ENCODE assay signal across 19 cellular contexts in genomic region chr2:33144243-33144642, GRCh38.
DNase-seq lines count a peak whose midpoint lies in the region; ATAC-seq and TF ChIP-seq lines count a peak whose summit lies in the region.
"Had no signal": no experiment of that assay in that cellular context is flagged by ENCODE, and none has a peak within 500 bp of the region (broad histone marks: within the 10 kb centered on the region; RNA-seq: fewer than 3 reads in every experiment).

No MANE protein-coding gene starts in this region.

- H3K27ac Mint-ChIP-seq in osteocyte (ENCODE audit: unreplicated experiment) (peak overlapping the region; percentile 9), H9 (no peak overlapping the region)
- H3K27ac Mint-ChIP-seq: B cell; CD4-positive, alpha-beta T cell had no signal

- H3K27ac ChIP-seq in ACC112 (ENCODE audit: low read depth, low read length): peak overlapping the region; percentile 89; the same call in 1 of the 2 replicates
- H3K27ac ChIP-seq in H9 (ENCODE audit: insufficient read length, low read depth, low read length): no peak overlapping the region

- no peaks in the 10 kb centered on the region for H4K20me1 ChIP-seq in H9 (ENCODE audit: control insufficient read depth, insufficient read depth, insufficient read length)

- H2BK120ac ChIP-seq in H9 (ENCODE audit: low read depth, low read length, poor library complexity, severe bottlenecking): no peak overlapping the region

- WGBS in H9 (ENCODE audit: extremely low coverage, insufficient read length, low lambda C conversion rate): no CpG with 5 or more reads among the region's 3 CpGs

- peaks cover 17% of the 10 kb centered on the region for H3K36me3 Mint-ChIP-seq in osteocyte (ENCODE audit: unreplicated experiment)
- H3K36me3 Mint-ChIP-seq in H9 (ENCODE audit: insufficient read depth in 1 of 3, low read depth in 3 of 3): no peaks in the 10 kb centered on the region

- H3K27me3 ChIP-seq in ACC112 (ENCODE audit: insufficient read depth, low read length): no peaks in the 10 kb centered on the region
- H3K27me3 ChIP-seq in MG63: no peaks in the 10 kb centered on the region
- no peaks in the 10 kb centered on the region for H3K27me3 ChIP-seq in H9 (ENCODE audit: insufficient read depth, low read length)

- peaks cover 19% of the 10 kb centered on the region for H3K36me3 ChIP-seq in ACC112 (ENCODE audit: insufficient read depth, low read length)
- peaks cover 18% of the 10 kb centered on the region for H3K36me3 ChIP-seq in MG63

- H3K79me1 ChIP-seq in H9 (ENCODE audit: insufficient read depth, low read depth, low read length, poor library complexity, severe bottlenecking): no peaks in the 10 kb centered on the region

- H3K9me3 ChIP-seq in MG63 (no peaks in the 10 kb centered on the region), H9 (ENCODE audit: control insufficient read depth, low read depth, low read length) (no peaks in the 10 kb centered on the region)

- H3K56ac ChIP-seq in H9 (ENCODE audit: insufficient read length, low read depth, low read length): no peak overlapping the region

- no peak overlapping the region for H4K5ac ChIP-seq in H9 (ENCODE audit: insufficient read length, low read depth, low read length)

- no peak overlapping the region for H3K4me3 ChIP-seq in ACC112 (ENCODE audit: low read depth, low read length)
- H3K4me3 ChIP-seq in MG63: no peak overlapping the region
- H3K4me3 ChIP-seq: GM23248 had no signal

- no peak overlapping the region for H3T11ph ChIP-seq in H9 (ENCODE audit: low read length)

- H3K79me2 ChIP-seq in ACC112 (ENCODE audit: control insufficient read depth, insufficient read depth, low read length, unreplicated experiment) (peaks cover 61% of the 10 kb centered on the region), H9 (ENCODE audit: insufficient read depth, low read length) (no peaks in the 10 kb centered on the region)

- H2BK5ac ChIP-seq in H9 (ENCODE audit: insufficient read length, low read length): no peak overlapping the region

- H3K4me1 ChIP-seq in ACC112 (ENCODE audit: control insufficient read depth, insufficient read depth, low read length, unreplicated experiment) (peaks cover 23% of the 10 kb centered on the region), H9 (ENCODE audit: insufficient read depth, low read length) (no peaks in the 10 kb centered on the region)

- H3K9ac ChIP-seq in H9 (ENCODE audit: extremely low read depth, insufficient read length, low read length): no peak overlapping the region
- H3K9ac ChIP-seq: GM23248 had no signal

- H2BK15ac ChIP-seq in H9 (ENCODE audit: low read depth, low read length): no peak overlapping the region

- H3K4me1 Mint-ChIP-seq in osteocyte (ENCODE audit: unreplicated experiment) (peaks cover 40% of the 10 kb centered on the region), H9 (peaks cover 0 to 6% of the 10 kb centered on the region in 2 experiments; a peak in 2 of 4 replicates)
- H3K4me1 Mint-ChIP-seq: B cell had no signal

- H3K9me3 Mint-ChIP-seq in osteocyte (ENCODE audit: unreplicated experiment): no peaks in the 10 kb centered on the region
- H3K9me3 Mint-ChIP-seq in H9: no peaks in the 10 kb centered on the region
- H3K9me3 Mint-ChIP-seq: CD4-positive, alpha-beta T cell had no signal

- H2BK20ac ChIP-seq in H9 (ENCODE audit: low read depth, low read length, poor library complexity, severe bottlenecking): no peak overlapping the region

- H2AK5ac ChIP-seq in H9 (ENCODE audit: insufficient read length, low read length): no peak overlapping the region

- H3K4me2 ChIP-seq in H9 (ENCODE audit: insufficient read depth, insufficient read length, low read length): no peak overlapping the region

- no peak overlapping the region for H3K23ac ChIP-seq in H9 (ENCODE audit: insufficient read length, low read depth, low read length)

- H3K27me3 Mint-ChIP-seq in osteocyte (ENCODE audit: unreplicated experiment) (no peaks in the 10 kb centered on the region), H9 (ENCODE audit: low read depth) (no peaks in the 10 kb centered on the region)

- H3K23me2 ChIP-seq in H9 (ENCODE audit: insufficient read length, low read depth, low read length, poor library complexity, severe bottlenecking): no peaks in the 10 kb centered on the region

- TF ChIP-seq CTCF in osteocyte (IDR thresholded peaks at IDR 0.05) (no peak), H9 (conservative IDR thresholded peaks at IDR 0.05) (no peak)

- H3K4me3 Mint-ChIP-seq in osteocyte (ENCODE audit: unreplicated experiment) (no peak overlapping the region), H9 (no peak overlapping the region)
- H3K4me3 Mint-ChIP-seq: B cell; CD4-positive, alpha-beta T cell had no signal

- no peak overlapping the region for H4K8ac ChIP-seq in H9 (replicated peaks; ENCODE audit: insufficient read length, low read depth, low read length)

- H2AFZ ChIP-seq in ACC112 (ENCODE audit: low read length, unreplicated experiment) (no peak overlapping the region), H9 (ENCODE audit: low read length) (no peak overlapping the region)
- H2AFZ ChIP-seq: GM23248 had no signal

- ATAC-seq in GM18519 (IDR thresholded peaks at IDR 0.05; ENCODE audit: low FRiP score, unreplicated experiment): no peak
- ATAC-seq: Right ventricle myocardium inferior had no signal

- no peak overlapping the region for H3K18ac ChIP-seq in H9 (ENCODE audit: insufficient read length, low read depth, low read length)

- H2BK12ac ChIP-seq in H9 (ENCODE audit: insufficient read length, low read depth, low read length): no peak overlapping the region

- no peak overlapping the region for H3K4ac ChIP-seq in H9 (ENCODE audit: low read depth, low read length)

- DNase-seq in MG63 (peak; percentile 59), fibroblast of gingiva (ENCODE audit: low read depth) (peak; percentile 71), osteocyte (ENCODE audit: extremely low spot score, unreplicated experiment) (no peak), H9 (no peak), NCI-H748 treated with DMSO at 0.1 percent for 48 hours (lab: John Stamatoyannopoulos, UW) (no peak)
- DNase-seq in activated naive CD4-positive, alpha-beta T cell (lab: John Stamatoyannopoulos, UW): no peak
- DNase-seq: CD4-positive, alpha-beta T cell; DMS79; GDM1; GM23248; KBM-7; NCI-H1105; NCI-H187 treated with DMSO at 0.1 percent for 48 hours; NCI-H2171; NCI-H82 had no signal

- H3K14ac ChIP-seq in H9 (ENCODE audit: insufficient read depth, low read length): no peak overlapping the region

- H4K91ac ChIP-seq in H9 (ENCODE audit: insufficient read length, low read depth, low read length): no peak overlapping the region

Comparison
In these comparisons a context has a peak if more than half of its experiments do, and no peak if none do; other contexts are left out.
1. DNase-seq: peak in MG63 (single experiment) and fibroblast of gingiva (single experiment); none in osteocyte (single experiment), H9 (single experiment), NCI-H748 treated with DMSO at 0.1 percent for 48 hours (single experiment) and activated naive CD4-positive, alpha-beta T cell (0 of 4).